ENCODE assay signal across 2 cellular contexts in genomic region chr16:4138735-4139134, GRCh38.
TF ChIP-seq lines count a peak whose summit lies in the region.

No MANE protein-coding gene starts in this region.

TF ChIP-seq in HepG2, 621 proteins besides CTCF, POLR2A, EP300 and RAD21 (continued from another document):
- TF ChIP-seq CEBPG (CRISPR knock-in tag; IDR thresholded peaks at IDR 0.05) (peak; percentile 64), TEAD3 (CRISPR knock-in tag; optimal IDR thresholded peaks at IDR 0.05; ENCODE audit: borderline replicate concordance) (peak; percentile 60), EED (CRISPR knock-in tag; IDR thresholded peaks at IDR 0.05) (no peak), ZNF564 (CRISPR knock-in tag; IDR thresholded peaks at IDR 0.05) (peak; percentile 92; the same call in 1 of the 2 replicates)

TF ChIP-seq in Ishikawa, 13 proteins besides CTCF, POLR2A, EP300 and RAD21 (continued from another document):
- TF ChIP-seq, protein P1, sequence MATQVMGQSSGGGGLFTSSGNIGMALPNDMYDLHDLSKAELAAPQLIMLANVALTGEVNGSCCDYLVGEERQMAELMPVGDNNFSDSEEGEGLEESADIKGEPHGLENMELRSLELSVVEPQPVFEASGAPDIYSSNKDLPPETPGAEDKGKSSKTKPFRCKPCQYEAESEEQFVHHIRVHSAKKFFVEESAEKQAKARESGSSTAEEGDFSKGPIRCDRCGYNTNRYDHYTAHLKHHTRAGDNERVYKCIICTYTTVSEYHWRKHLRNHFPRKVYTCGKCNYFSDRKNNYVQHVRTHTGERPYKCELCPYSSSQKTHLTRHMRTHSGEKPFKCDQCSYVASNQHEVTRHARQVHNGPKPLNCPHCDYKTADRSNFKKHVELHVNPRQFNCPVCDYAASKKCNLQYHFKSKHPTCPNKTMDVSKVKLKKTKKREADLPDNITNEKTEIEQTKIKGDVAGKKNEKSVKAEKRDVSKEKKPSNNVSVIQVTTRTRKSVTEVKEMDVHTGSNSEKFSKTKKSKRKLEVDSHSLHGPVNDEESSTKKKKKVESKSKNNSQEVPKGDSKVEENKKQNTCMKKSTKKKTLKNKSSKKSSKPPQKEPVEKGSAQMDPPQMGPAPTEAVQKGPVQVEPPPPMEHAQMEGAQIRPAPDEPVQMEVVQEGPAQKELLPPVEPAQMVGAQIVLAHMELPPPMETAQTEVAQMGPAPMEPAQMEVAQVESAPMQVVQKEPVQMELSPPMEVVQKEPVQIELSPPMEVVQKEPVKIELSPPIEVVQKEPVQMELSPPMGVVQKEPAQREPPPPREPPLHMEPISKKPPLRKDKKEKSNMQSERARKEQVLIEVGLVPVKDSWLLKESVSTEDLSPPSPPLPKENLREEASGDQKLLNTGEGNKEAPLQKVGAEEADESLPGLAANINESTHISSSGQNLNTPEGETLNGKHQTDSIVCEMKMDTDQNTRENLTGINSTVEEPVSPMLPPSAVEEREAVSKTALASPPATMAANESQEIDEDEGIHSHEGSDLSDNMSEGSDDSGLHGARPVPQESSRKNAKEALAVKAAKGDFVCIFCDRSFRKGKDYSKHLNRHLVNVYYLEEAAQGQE (IDR thresholded peaks at IDR 0.05; ENCODE audit: low read depth) = no peak
